ENCODE assay signal across 11 cellular contexts in genomic region chr2:188695953-188696352, GRCh38.
A peak's percentile ranks its signal among the peaks of the same experiment; 100 is the strongest.
DNase-seq lines count a peak whose midpoint lies in the region; ATAC-seq and TF ChIP-seq lines count a peak whose summit lies in the region.
"Had no signal": no experiment of that assay in that cellular context is flagged by ENCODE, and none has a peak within 500 bp of the region (broad histone marks: within the 10 kb centered on the region; RNA-seq: fewer than 3 reads in every experiment).

No MANE protein-coding gene starts in this region.

- H3K36me3 ChIP-seq in BLaER1 (no peaks in the 10 kb centered on the region), Loucy (ENCODE audit: insufficient read depth, low read length) (no peaks in the 10 kb centered on the region), neuron (ENCODE audit: insufficient read depth, low read length) (no peaks in the 10 kb centered on the region), lower lobe of right lung (no peaks in the 10 kb centered on the region), MM.1S (replicated peaks; ENCODE audit: insufficient read depth, low read length) (no peaks in the 10 kb centered on the region)

- H3F3A ChIP-seq in Loucy (ENCODE audit: low read depth), result peaks cover 14% of the 10 kb centered on the region; the same call in 1 of the 2 replicates
- H3F3A ChIP-seq in MM.1S (ENCODE audit: insufficient read depth, low read length), result no peaks in the 10 kb centered on the region

- H3K79me2 ChIP-seq in Loucy (ENCODE audit: insufficient read depth, low read length), result no peaks in the 10 kb centered on the region
- H3K79me2 ChIP-seq in MM.1S (ENCODE audit: low read length), result no peaks in the 10 kb centered on the region

- ATAC-seq in lower lobe of right lung, result no peak
- ATAC-seq: activated CD8-positive, alpha-beta T cell treated with anti-CD3 and anti-CD28 coated beads, Interleukin-2, amount 10 ng/mL, durations not matched to agents 7 days and 5 days had no signal

- H3K4me2 ChIP-seq in BLaER1, result peak overlapping the region; percentile 49
- peak overlapping the region; percentile 61 for H3K4me2 ChIP-seq in Loucy (ENCODE audit: low read depth, low read length, poor library complexity, severe bottlenecking)
- no peak overlapping the region for H3K4me2 ChIP-seq in MM.1S (ENCODE audit: low read depth, low read length)

- intact Hi-C loops in lower lobe of right lung (cut with DNase I), result no loop called here

- TF ChIP-seq CTCF in Loucy (conservative IDR thresholded peaks at IDR 0.05; ENCODE audit: low read length) (no peak), choroid plexus epithelial cell (conservative IDR thresholded peaks at IDR 0.05; ENCODE audit: low read depth, low read length) (no peak), lower lobe of right lung (IDR thresholded peaks at IDR 0.05) (no peak), MM.1S (IDR thresholded peaks at IDR 0.05; ENCODE audit: low read length) (no peak)

- H4K20me1 ChIP-seq in BLaER1 (no peaks in the 10 kb centered on the region), Loucy (ENCODE audit: insufficient read depth, low read length, poor library complexity, severe bottlenecking) (no peaks in the 10 kb centered on the region), MM.1S (ENCODE audit: insufficient read depth, low read length) (no peaks in the 10 kb centered on the region)

- no peaks in the 10 kb centered on the region for H3K9me2 ChIP-seq in Loucy (replicated peaks; ENCODE audit: low read depth, low read length)
- no peaks in the 10 kb centered on the region for H3K9me2 ChIP-seq in MM.1S (replicated peaks; ENCODE audit: insufficient read depth, low read length)

- peaks cover 20% of the 10 kb centered on the region for H3K4me1 ChIP-seq in BLaER1
- H3K4me1 ChIP-seq in Loucy (ENCODE audit: insufficient read depth, low read length, poor library complexity, severe bottlenecking), result peaks cover 32% of the 10 kb centered on the region
- no peaks in the 10 kb centered on the region for H3K4me1 ChIP-seq in neuron (ENCODE audit: insufficient read depth, low read length)
- H3K4me1 ChIP-seq in lower lobe of right lung, result no peaks in the 10 kb centered on the region
- H3K4me1 ChIP-seq in MM.1S (ENCODE audit: low read length), result no peaks in the 10 kb centered on the region

- peak overlapping the region; percentile 26; the same call in 1 of the 2 replicates for H2AFZ ChIP-seq in Loucy (ENCODE audit: low read length)
- peak overlapping the region; percentile 54 for H2AFZ ChIP-seq in neuron (ENCODE audit: low read depth, low read length)
- no peak overlapping the region for H2AFZ ChIP-seq in MM.1S (ENCODE audit: low read length)

- H3K27me3 ChIP-seq in BLaER1, result no peaks in the 10 kb centered on the region
- H3K27me3 ChIP-seq in Loucy (ENCODE audit: insufficient read depth, low read length, poor library complexity, severe bottlenecking), result no peaks in the 10 kb centered on the region
- no peaks in the 10 kb centered on the region for H3K27me3 ChIP-seq in neuron (ENCODE audit: insufficient read depth, low read length)
- H3K27me3 ChIP-seq in lower lobe of right lung (ENCODE audit: low read depth), result no peaks in the 10 kb centered on the region
- no peaks in the 10 kb centered on the region for H3K27me3 ChIP-seq in MM.1S (replicated peaks; ENCODE audit: insufficient read depth, low read length)

- no peak overlapping the region for H3K4me3 ChIP-seq in BLaER1
- H3K4me3 ChIP-seq in Loucy (ENCODE audit: low read length, poor library complexity, severe bottlenecking), result peak overlapping the region; percentile 50
- no peak overlapping the region for H3K4me3 ChIP-seq in choroid plexus epithelial cell (ENCODE audit: low read depth, low read length)
- no peak overlapping the region for H3K4me3 ChIP-seq in neuron (ENCODE audit: low read length)
- no peak overlapping the region for H3K4me3 ChIP-seq in lower lobe of right lung
- H3K4me3 ChIP-seq in MM.1S (ENCODE audit: low read length), result no peak overlapping the region

- H3K27ac ChIP-seq in BLaER1 (peak overlapping the region; percentile 33; the same call in 1 of the 2 replicates), lower lobe of right lung (no peak overlapping the region), MM.1S (ENCODE audit: low read length) (no peak overlapping the region)

- H3K9me3 ChIP-seq in BLaER1, result no peaks in the 10 kb centered on the region
- no peaks in the 10 kb centered on the region for H3K9me3 ChIP-seq in Loucy (ENCODE audit: insufficient read depth, low read depth, low read length)
- no peaks in the 10 kb centered on the region for H3K9me3 ChIP-seq in neuron (ENCODE audit: low read length)
- H3K9me3 ChIP-seq in lower lobe of right lung, result no peaks in the 10 kb centered on the region
- no peaks in the 10 kb centered on the region for H3K9me3 ChIP-seq in MM.1S (replicated peaks; ENCODE audit: insufficient read depth, low read length)

- H3K9ac ChIP-seq in BLaER1, result no peak overlapping the region
- peak overlapping the region; percentile 35 for H3K9ac ChIP-seq in Loucy (ENCODE audit: low read depth, low read length, poor library complexity, severe bottlenecking)
- no peak overlapping the region for H3K9ac ChIP-seq in MM.1S (ENCODE audit: low read length)

- DNase-seq in choroid plexus epithelial cell (ENCODE audit: low read depth) (peak; percentile 97), lower lobe of right lung (no peak), DMS 273 treated with DMSO at 0.1 percent for 48 hours (lab: John Stamatoyannopoulos, UW) (no peak), cerebellar nuclear complex (lab: John Stamatoyannopoulos, UW) (no peak), MM.1S (no peak)
- DNase-seq: activated CD8-positive, alpha-beta T cell treated with anti-CD3 and anti-CD28 coated beads, Interleukin-2, amount 10 ng/mL, durations not matched to agents 7 days and 5 days; activated naive CD4-positive, alpha-beta T cell treated with anti-CD3 and anti-CD28 coated beads, Interleukin-2, amount 10 ng/mL, durations not matched to agents 7 days and 5 days; midbrain had no signal
